20 cellular contexts compared by ENCODE assay signal in genomic region chr10:78706256-78706655, GRCh38.
DNase-seq lines count a peak whose midpoint lies in the region; ATAC-seq and TF ChIP-seq lines count a peak whose summit lies in the region.
"Had no signal": no experiment of that assay in that cellular context is flagged by ENCODE, and none has a peak within 500 bp of the region (broad histone marks: within the 10 kb centered on the region; RNA-seq: fewer than 3 reads in every experiment).

No MANE protein-coding gene starts in this region.

- no TSS peak for BruUV-seq in HCT116 (replicated peaks; lab: Mats Ljungman, UMichigan)

- H3K9me3 Mint-ChIP-seq in naive thymus-derived CD4-positive, alpha-beta T cell: peaks cover 0 to 5% (median 0%) of the 10 kb centered on the region in 11 donors

- H3K36me3 ChIP-seq in HCT116 (ENCODE audit: control insufficient read depth in 1 of 2, insufficient read depth in 2 of 2, low read length in 2 of 2) (no peaks in the 10 kb centered on the region), gastroesophageal sphincter (no peaks in the 10 kb centered on the region), psoas muscle (ENCODE audit: insufficient read depth in 1 of 2, low read depth in 1 of 2) (no peaks in the 10 kb centered on the region)
- no peaks in the 10 kb centered on the region for H3K36me3 ChIP-seq in naive thymus-derived CD4-positive, alpha-beta T cell (ENCODE audit: control insufficient read depth in 2 of 3, insufficient read depth in 3 of 3, low read length in 3 of 3)
- H3K36me3 ChIP-seq: adrenal gland, neutrophil, spleen, thoracic aorta had no signal

- WGBS in gastroesophageal sphincter (ENCODE audit: low coverage in 1 of 2), 2 donors: 78 to 81% methylated on average over 1 to 2 of the region's 2 CpGs
- WGBS in psoas muscle, 3 donors: 96 to 98% (median 97%) methylated on average over 2 of the region's 2 CpGs

- no peaks in the 10 kb centered on the region for H3K36me3 Mint-ChIP-seq in naive thymus-derived CD4-positive, alpha-beta T cell

- POLR2A ChIA-PET in AG04450 (lab: Yijun Ruan, JAX) (interaction anchor here (0.6 kb wide), 1 partner anchor 12 kb away, joined by 3 read pairs; no protein-coding TSS in a partner anchor), HCT116 (lab: Charles Lee) (no interaction called here)
- POLR2A ChIA-PET in naive thymus-derived CD4-positive, alpha-beta T cell (lab: Charles Lee): no interaction called here

- H3K9me2 ChIP-seq in HCT116 (ENCODE audit: insufficient read depth): no peaks in the 10 kb centered on the region

- no peaks in the 10 kb centered on the region for H3K4me1 Mint-ChIP-seq in naive thymus-derived CD4-positive, alpha-beta T cell

- intact Hi-C loops in HCT116 (cut with micrococcal nuclease) (loop anchor here (5.0 kb wide), 1 partner anchor 659 kb away; no protein-coding TSS in a partner anchor), psoas muscle (cut with DNase I) (no loop called here)
- intact Hi-C loops in naive thymus-derived CD4-positive, alpha-beta T cell (cut with micrococcal nuclease): no loop called here

- no peaks in the 10 kb centered on the region for H3K9me3 ChIP-seq in AG04450 (ENCODE audit: control insufficient read depth, insufficient read depth, low read length)
- H3K9me3 ChIP-seq in HCT116 (ENCODE audit: control insufficient read depth in 1 of 2, insufficient read depth in 1 of 2, low read depth in 1 of 2, low read length in 2 of 2): no peaks in the 10 kb centered on the region
- no peaks in the 10 kb centered on the region for H3K9me3 ChIP-seq in gastroesophageal sphincter
- H3K9me3 ChIP-seq in naive thymus-derived CD4-positive, alpha-beta T cell (ENCODE audit: control insufficient read depth in 2 of 3, low read length in 3 of 3): no peaks in the 10 kb centered on the region
- no peaks in the 10 kb centered on the region for H3K9me3 ChIP-seq in psoas muscle
- H3K9me3 ChIP-seq: adrenal gland, neutrophil, spleen, thoracic aorta had no signal

- H3K4me2 ChIP-seq in HCT116 (ENCODE audit: low read length): peak overlapping the region; percentile 6; the same call in 1 of the 2 replicates

- no peak for TF ChIP-seq RAD21 in HCT116 (IDR thresholded peaks at IDR 0.05; ENCODE audit: low read depth)

- no peak overlapping the region for H3K4me3 Mint-ChIP-seq in naive thymus-derived CD4-positive, alpha-beta T cell

- no peak for TF ChIP-seq POLR2A in HCT116 (IDR thresholded peaks at IDR 0.05; ENCODE audit: borderline replicate concordance, extremely low read depth, insufficient read depth, insufficient read length)
- no peak for TF ChIP-seq POLR2A in gastroesophageal sphincter (IDR thresholded peaks at IDR 0.05)

- no peaks in the 10 kb centered on the region for H4K20me1 ChIP-seq in HCT116 (ENCODE audit: insufficient read depth)

- H3K79me2 ChIP-seq in HCT116 (ENCODE audit: insufficient read depth, low read length): no peaks in the 10 kb centered on the region

- no peak overlapping the region for H2AFZ ChIP-seq in HCT116 (ENCODE audit: low read depth, low read length, poor library complexity, severe bottlenecking)

- CTCF ChIA-PET in AG04450 (lab: Charles Lee) (interaction anchor here (0.6 to 0.7 kb wide), 2 partner anchors 14 to 256 kb away, joined by 3 to 7 read pairs; no protein-coding TSS in a partner anchor), HCT116 (lab: Charles Lee) (interaction anchor here (1.2 kb wide), 1 partner anchor 49 kb away, joined by 3 read pairs; no protein-coding TSS in a partner anchor)
- CTCF ChIA-PET in naive thymus-derived CD4-positive, alpha-beta T cell (lab: Charles Lee): no interaction called here

- no peak overlapping the region for H3K9ac ChIP-seq in HCT116 (ENCODE audit: low read length)

- TF ChIP-seq CTCF in AG04450 (IDR thresholded peaks at IDR 0.05; ENCODE audit: low read depth, low read length) (no peak), HCT116 (IDR thresholded peaks at IDR 0.05 in 2 of 3, conservative IDR thresholded peaks at IDR 0.05 in 1 of 3; ENCODE audit: borderline replicate concordance in 1 of 3, insufficient read depth in 1 of 3, low read depth in 2 of 3, low read length in 2 of 3) (no peak), gastroesophageal sphincter (IDR thresholded peaks at IDR 0.05) (no peak), psoas muscle (IDR thresholded peaks at IDR 0.05) (no peak)

- DNase-seq in AG04450 (ENCODE audit: low read depth, low spot score) (no peak), HCT116 (ENCODE audit: low read depth, low spot score) (no peak), psoas muscle (no peak), RPMI8226 (no peak)
- DNase-seq in naive thymus-derived CD4-positive, alpha-beta T cell: no peak
- DNase-seq: activated CD4-positive, alpha-beta T cell treated with anti-CD3 and anti-CD28 coated beads for 48 hours; activated CD8-positive, alpha-beta memory T cell treated with anti-CD3 and anti-CD28 coated beads, Interleukin-2, amount 50 U/mL, for 4 hours; activated effector memory CD4-positive, alpha-beta T cell treated with Interleukin-2 at 50 U/mL for 16 hours; caudate nucleus; dorsolateral prefrontal cortex; left ventricle myocardium superior; OCI-M1; spleen; stimulated activated CD8-positive, alpha-beta memory T cell treated with anti-CD3 and anti-CD28 coated beads, Interleukin-4, amount 100 ng/mL, for 48 hours had no signal

- ATAC-seq in HCT116: peak; percentile 70
- peak; percentile 43; the same call in 2 of the 3 replicates for ATAC-seq in SK-N-SH treated with all-trans-retinoic acid at 6 μM for 48 hours
- peak; percentile 21 for ATAC-seq in gastroesophageal sphincter
- ATAC-seq in naive thymus-derived CD4-positive, alpha-beta T cell: no peak
- no peak for ATAC-seq in HG02885 (IDR thresholded peaks at IDR 0.05; ENCODE audit: poor library complexity, unreplicated experiment)
- ATAC-seq in psoas muscle: no peak
- ATAC-seq: left ventricle myocardium superior had no signal

- RAD21 ChIA-PET in HCT116 (lab: Charles Lee; ENCODE audit: low non-redundant PET in 1 of 2, low total read pairs in 2 of 2, uncharacterized antibody in 2 of 2, unreplicated experiment in 2 of 2): no interaction called here

- H3K4me3 ChIP-seq in AG04450 (ENCODE audit: low read depth, low read length) (no peak overlapping the region), HCT116 (replicated peaks in 1 of 2; ENCODE audit: low read depth in 1 of 2, low read length in 2 of 2) (no peak overlapping the region), gastroesophageal sphincter (no peak overlapping the region), psoas muscle (no peak overlapping the region)
- H3K4me3 ChIP-seq in naive thymus-derived CD4-positive, alpha-beta T cell (ENCODE audit: low read length): no peak overlapping the region
- H3K4me3 ChIP-seq: adrenal gland, dorsolateral prefrontal cortex, spleen, thoracic aorta had no signal

- H3K27ac Mint-ChIP-seq in naive thymus-derived CD4-positive, alpha-beta T cell: no peak overlapping the region

- peak overlapping the region; percentile 21 for H3K27ac ChIP-seq in AG04450 (ENCODE audit: low read depth, low read length)
- H3K27ac ChIP-seq in HCT116 (ENCODE audit: low read depth, low read length): no peak overlapping the region
- H3K27ac ChIP-seq in gastroesophageal sphincter: no peak overlapping the region
- H3K27ac ChIP-seq in naive thymus-derived CD4-positive, alpha-beta T cell (ENCODE audit: low read depth, low read length): no peak overlapping the region
- no peak overlapping the region for H3K27ac ChIP-seq in psoas muscle
- H3K27ac ChIP-seq: adrenal gland, dorsolateral prefrontal cortex, neutrophil, spleen, thoracic aorta had no signal

- H3K4me1 ChIP-seq in HCT116 (ENCODE audit: control insufficient read depth in 1 of 2, insufficient read depth in 2 of 2, low read length in 2 of 2) (peaks cover 0 to 10% of the 10 kb centered on the region in 2 experiments; a peak in 2 of 4 replicates), gastroesophageal sphincter (peaks cover 0 to 12% (median 6%) of the 10 kb centered on the region in 3 donors), psoas muscle (no peaks in the 10 kb centered on the region)
- H3K4me1 ChIP-seq in naive thymus-derived CD4-positive, alpha-beta T cell (ENCODE audit: control insufficient read depth in 2 of 2, insufficient read depth in 2 of 2, low read length in 2 of 2): no peaks in the 10 kb centered on the region
- H3K4me1 ChIP-seq: adrenal gland had no signal

- peaks cover 4 to 12% (median 9%) of the 10 kb centered on the region in 5 donors for H3K27me3 Mint-ChIP-seq in naive thymus-derived CD4-positive, alpha-beta T cell

- peaks cover 10% of the 10 kb centered on the region for H3K27me3 ChIP-seq in AG04450 (ENCODE audit: control insufficient read depth, insufficient read depth, low read length)
- H3K27me3 ChIP-seq in HCT116 (ENCODE audit: insufficient read depth, low read length): no peaks in the 10 kb centered on the region; the same call in 1 of the 2 replicates
- no peaks in the 10 kb centered on the region for H3K27me3 ChIP-seq in gastroesophageal sphincter
- no peaks in the 10 kb centered on the region for H3K27me3 ChIP-seq in naive thymus-derived CD4-positive, alpha-beta T cell (ENCODE audit: control insufficient read depth in 2 of 2, insufficient read depth in 2 of 2, low read length in 2 of 2)
- H3K27me3 ChIP-seq in psoas muscle (ENCODE audit: insufficient read depth in 3 of 3, low read length in 2 of 3): no peaks in the 10 kb centered on the region
- H3K27me3 ChIP-seq: adrenal gland, dorsolateral prefrontal cortex, neutrophil had no signal

- TF ChIP-seq EP300 in gastroesophageal sphincter (IDR thresholded peaks at IDR 0.05): no peak

TF ChIP-seq in HCT116, 20 proteins besides CTCF, POLR2A, EP300 and RAD21:
- TF ChIP-seq POLR2AphosphoS5 (IDR thresholded peaks at IDR 0.05; ENCODE audit: low read depth, low read length) (no peak), JUND (IDR thresholded peaks at IDR 0.05) (0 out of 2 replicates have a peak, but pooled peaks have one; percentile 16)

TF ChIP-seq in SK-N-SH treated with all-trans-retinoic acid at 6 μM for 48 hours, 23 proteins besides CTCF, POLR2A, EP300 and RAD21 (continues in another document):
- no peak for TF ChIP-seq PPARA (CRISPR knock-in tag; IDR thresholded peaks at IDR 0.05; ENCODE audit: borderline replicate concordance)
- no peak for TF ChIP-seq SNAI2 (CRISPR knock-in tag; IDR thresholded peaks at IDR 0.05)
- no peak for TF ChIP-seq POU6F1 (CRISPR knock-in tag; IDR thresholded peaks at IDR 0.05; ENCODE audit: borderline replicate concordance, low read depth)
- no peak for TF ChIP-seq RARB (CRISPR knock-in tag; IDR thresholded peaks at IDR 0.05)

Comparison
In these comparisons a context has a peak if more than half of its experiments do, and no peak if none do; other contexts are left out.
1. ATAC-seq: peak in HCT116 (single experiment), SK-N-SH treated with all-trans-retinoic acid at 6 μM for 48 hours (single experiment) and gastroesophageal sphincter (single experiment); none in naive thymus-derived CD4-positive, alpha-beta T cell (single experiment), HG02885 (single experiment) and psoas muscle (0 of 4).